In the genomic region with DNA sequence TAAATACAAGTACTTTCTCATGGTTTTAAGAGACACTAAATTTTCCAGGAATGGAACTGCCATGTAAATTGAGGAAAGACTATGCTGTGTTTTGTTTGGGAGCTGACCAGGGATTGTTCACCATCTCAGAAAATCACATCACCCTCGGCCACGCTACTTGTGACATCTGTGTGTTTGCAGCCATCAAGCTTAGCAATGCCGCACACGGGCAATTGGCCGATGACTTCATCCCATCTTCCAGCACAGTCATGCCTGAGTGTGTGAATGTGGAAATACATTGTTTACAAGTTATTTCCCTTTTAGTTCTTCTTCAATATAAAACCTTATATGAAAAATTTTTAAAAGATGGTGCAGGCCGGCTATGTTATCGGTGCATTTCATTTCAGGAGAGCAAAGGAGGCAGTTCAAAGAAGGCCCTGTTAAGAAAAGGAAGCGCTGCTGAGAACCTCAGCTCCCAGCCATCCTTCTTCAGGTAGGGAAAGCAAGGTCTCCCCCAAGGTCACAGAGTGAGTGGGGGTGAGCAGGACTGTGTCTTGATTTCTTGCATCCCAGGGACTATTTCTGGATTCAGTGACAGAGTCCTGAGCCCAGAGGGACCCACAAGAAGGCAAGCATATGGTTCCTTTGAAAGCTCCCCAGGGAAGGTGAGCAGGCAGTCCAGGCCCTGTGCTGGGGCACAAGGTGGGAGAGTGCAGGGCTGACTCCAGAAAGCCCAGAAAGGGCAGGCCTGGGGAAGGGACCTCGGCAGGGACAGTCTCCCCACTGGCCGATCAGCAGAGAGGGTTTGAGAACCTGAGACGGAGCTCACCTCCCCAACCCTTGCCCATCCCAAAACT, we compare ENCODE assay signal across 15 cellular contexts.
DNase-seq lines count a peak whose midpoint lies in the region; ATAC-seq and TF ChIP-seq lines count a peak whose summit lies in the region.
"Had no signal": no experiment of that assay in that cellular context is flagged by ENCODE, and none has a peak within 500 bp of the region (broad histone marks: within the 10 kb centered on the region; RNA-seq: fewer than 3 reads in every experiment).

No MANE protein-coding gene starts in this region.

- DNase-seq in D341Med (ENCODE audit: low spot score) (peak; percentile 6), HS-5 (ENCODE audit: low read depth) (peak; percentile 36), epithelial cell of esophagus (ENCODE audit: low read depth) (peak; percentile 81), posterior vena cava (ENCODE audit: low spot score) (peak; percentile 75), AG08395 (ENCODE audit: low spot score) (no peak), SJCRH30 (no peak)
- DNase-seq in activated CD4-positive, alpha-beta T cell treated with anti-CD3 and anti-CD28 coated beads for 1 hour = no peak
- DNase-seq: activated B cell treated with CpG ODN at 0.5 μM for 24 hours; brain microvascular endothelial cell; CD8-positive, alpha-beta memory T cell; naive thymus-derived CD4-positive, alpha-beta T cell; NCI-H2227 treated with DMSO at 0.1 percent for 48 hours had no signal

- H3K4me3 ChIP-seq in epithelial cell of esophagus (ENCODE audit: low read length) (no peak overlapping the region), SJCRH30 (no peak overlapping the region)
- H3K4me3 ChIP-seq: left lung, right atrium auricular region had no signal

- intact Hi-C loops in posterior vena cava (cut with DNase I) = no loop called here

- ATAC-seq in HG02885 (IDR thresholded peaks at IDR 0.05; ENCODE audit: poor library complexity, unreplicated experiment) = no peak
- ATAC-seq: left lung; naive thymus-derived CD4-positive, alpha-beta T cell had no signal

- H3K4me1 ChIP-seq in SJCRH30 = no peaks in the 10 kb centered on the region
- H3K4me1 ChIP-seq: left lung, right atrium auricular region had no signal

- TF ChIP-seq CTCF in epithelial cell of esophagus (IDR thresholded peaks at IDR 0.05; ENCODE audit: insufficient read depth, low read depth, low read length, missing control alignments) = no peak

- peaks cover 4% of the 10 kb centered on the region; the same call in 1 of the 2 replicates for H3K27me3 ChIP-seq in SJCRH30
- H3K27me3 ChIP-seq: brain microvascular endothelial cell, right atrium auricular region had no signal

- no peaks in the 10 kb centered on the region for H3K36me3 ChIP-seq in SJCRH30
- H3K36me3 ChIP-seq: left lung, right atrium auricular region had no signal

- H3K9me3 ChIP-seq in SJCRH30 (replicated peaks) = no peaks in the 10 kb centered on the region
- H3K9me3 ChIP-seq: left lung, right atrium auricular region had no signal

- no peak overlapping the region for H3K27ac ChIP-seq in SJCRH30
- H3K27ac ChIP-seq: brain microvascular endothelial cell, left lung had no signal

Comparison
In these comparisons a context has a peak if more than half of its experiments do, and no peak if none do; other contexts are left out.
1. DNase-seq: peak in D341Med (single experiment), HS-5 (single experiment), epithelial cell of esophagus (single experiment) and posterior vena cava (single experiment); none in AG08395 (single experiment), SJCRH30 (0 of 2) and activated CD4-positive, alpha-beta T cell treated with anti-CD3 and anti-CD28 coated beads for 1 hour (single experiment).